9 cellular contexts compared by ENCODE assay signal in genomic region chr17:1882836-1883235, GRCh38. TPM values are rescaled to one million over a fixed set of nuclear protein-coding genes. Genes with fewer than 3 reads are reported as not detected.
A peak's percentile ranks its signal among the peaks of the same experiment; 100 is the strongest.
DNase-seq lines count a peak whose midpoint lies in the region; ATAC-seq and TF ChIP-seq lines count a peak whose summit lies in the region.
"Had no signal": no experiment of that assay in that cellular context is flagged by ENCODE, and none has a peak within 500 bp of the region (broad histone marks: within the 10 kb centered on the region; RNA-seq: fewer than 3 reads in every experiment).

No MANE protein-coding gene starts in this region.

- in situ Hi-C loops in mammary epithelial cell (cut with MboI; ENCODE audit: low sequenced_read_pairs in 2 of 2), result loop anchor here in 1 of 2 donors (25.0 kb wide), 1 partner anchor 379 kb away; no protein-coding TSS in a partner anchor

- dilution Hi-C loops in mammary epithelial cell (cut with HindIII; ENCODE audit: low sequenced_read_pairs), result loop anchor here (5.0 to 10.0 kb wide), 3 partner anchors 56 to 149 kb away; partner anchors contain the start of genes DPH1 and SMYD4

- BruUV-seq in mammary epithelial cell (replicated peaks; lab: Mats Ljungman, UMichigan), result no TSS peak

- intact Hi-C loops in mammary epithelial cell (cut with micrococcal nuclease), result loop anchor here (1.0 kb wide), 1 partner anchor 142 kb away; the partner anchor contains the start of gene RTN4RL1

- no peak overlapping the region for H3K4me2 ChIP-seq in mammary epithelial cell (ENCODE audit: insufficient read depth, low read depth, low read length)

- CTCF ChIA-PET in mammary epithelial cell (lab: Charles Lee; ENCODE audit: low non-redundant PET), result interaction anchor here (0.8 kb wide), 1 partner anchor 454 kb away, joined by 3 read pairs; no protein-coding TSS in a partner anchor

- peak; percentile 40 to 47 for TF ChIP-seq CTCF in mammary epithelial cell (conservative IDR thresholded peaks at IDR 0.05 in 1 of 2, IDR thresholded peaks at IDR 0.05 in 1 of 2; ENCODE audit: extremely low read depth in 1 of 2, insufficient read depth in 1 of 2, low read depth in 1 of 2, low read length in 2 of 2)
- TF ChIP-seq CTCF in lung (IDR thresholded peaks at IDR 0.05; ENCODE audit: control extremely low read depth, extremely low read depth), result peak; percentile 25
- TF ChIP-seq CTCF in coronary artery (IDR thresholded peaks at IDR 0.05), result no peak

- no peak overlapping the region for H3K27ac ChIP-seq in mammary epithelial cell (ENCODE audit: insufficient read depth, low read depth, low read length)
- H3K27ac ChIP-seq in lung (ENCODE audit: low read depth in 1 of 2, low read length in 1 of 2), result no peak overlapping the region
- no peak overlapping the region for H3K27ac ChIP-seq in coronary artery

- no peaks in the 10 kb centered on the region for H3K27me3 ChIP-seq in mammary epithelial cell (ENCODE audit: insufficient read depth, low read length)
- H3K27me3 ChIP-seq in lung (ENCODE audit: control insufficient read depth, insufficient read depth), result no peaks in the 10 kb centered on the region

- 83% methylated on average over 10 of the region's 10 CpGs for WGBS in mammary epithelial cell (ENCODE audit: low coverage, missing lambda C conversion rate)
- 85 to 90% methylated on average over 10 of the region's 10 CpGs for WGBS in lung, 2 donors

- H3K9ac ChIP-seq in mammary epithelial cell (ENCODE audit: insufficient read depth, low read length), result no peak overlapping the region

- no peaks in the 10 kb centered on the region for H4K20me1 ChIP-seq in mammary epithelial cell (ENCODE audit: insufficient read depth, low read length)

- H3K36me3 ChIP-seq in mammary epithelial cell (ENCODE audit: insufficient read depth, low read length) (peaks cover 33% of the 10 kb centered on the region), lung (ENCODE audit: control insufficient read depth in 2 of 2, insufficient read depth in 2 of 2, low read length in 2 of 2) (peaks cover 31 to 55% of the 10 kb centered on the region in 2 donors)

- H2AFZ ChIP-seq in mammary epithelial cell (ENCODE audit: low read depth, low read length), result no peak overlapping the region

- no peak for ATAC-seq in lung (ENCODE audit: insufficient read depth, low FRiP score)
- no peak for ATAC-seq in HG02840 (IDR thresholded peaks at IDR 0.05; ENCODE audit: low FRiP score, unreplicated experiment)
- ATAC-seq: activated naive CD4-positive, alpha-beta T cell treated with anti-CD3 and anti-CD28 coated beads, Interleukin-2, amount 50 U/mL, for 72 hours had no signal

- no peak overlapping the region for H3K4me3 ChIP-seq in mammary epithelial cell (replicated peaks in 1 of 3; ENCODE audit: insufficient read depth in 1 of 3, low read depth in 2 of 3, low read length in 3 of 3)
- no peak overlapping the region for H3K4me3 ChIP-seq in lung
- H3K4me3 ChIP-seq in coronary artery, result no peak overlapping the region

- no peaks in the 10 kb centered on the region for H3K79me2 ChIP-seq in mammary epithelial cell (ENCODE audit: insufficient read depth, low read length)

- peak; percentile 24 for DNase-seq in activated naive CD4-positive, alpha-beta T cell treated with Interleukin-2 at 50 U/mL for 16 hours
- DNase-seq in activated naive CD4-positive, alpha-beta T cell (lab: John Stamatoyannopoulos, UW), result no peak
- DNase-seq in NCI-H748 treated with DMSO at 0.1 percent for 48 hours (lab: John Stamatoyannopoulos, UW) (peak; percentile 6), mammary epithelial cell (peak; percentile 15), lung (ENCODE audit: low spot score) (no peak), NCI-H510A (lab: John Stamatoyannopoulos, UW) (no peak), coronary artery (ENCODE audit: low spot score) (no peak)

- H3K4me1 ChIP-seq in mammary epithelial cell (ENCODE audit: insufficient read depth, low read length) (no peaks in the 10 kb centered on the region), lung (ENCODE audit: control insufficient read depth in 2 of 2, insufficient read depth in 2 of 2, low read length in 2 of 2) (no peaks in the 10 kb centered on the region)

- H3K9me3 ChIP-seq in mammary epithelial cell (replicated peaks; ENCODE audit: insufficient read depth, low read length) (no peaks in the 10 kb centered on the region), lung (ENCODE audit: control insufficient read depth in 2 of 2, insufficient read depth in 1 of 2, low read length in 1 of 2) (no peaks in the 10 kb centered on the region)

RNA-seq across cellular contexts. Expression of gene RPA1, which starts 53.0 kb away (rescaled TPM):
- 10 to 100 TPM; 17.2 to 78.5 TPM for total RNA-seq in mammary epithelial cell
- polyA plus RNA-seq in mammary epithelial cell, result 94.6 TPM
- 117 TPM for polyA minus RNA-seq in mammary epithelial cell
- 10 to 100 TPM; 44.1 to 82.6 TPM for total RNA-seq in lung
- 10 to 100 TPM; 10.7 to 23.0 TPM for polyA plus RNA-seq in lung

RNA-seq across cellular contexts. Expression of gene SMYD4, which starts 53.1 kb away (rescaled TPM):
- total RNA-seq in mammary epithelial cell, result 10 to 100 TPM; 12.7 to 15.0 TPM
- 6.7 TPM for polyA plus RNA-seq in mammary epithelial cell
- 7.1 TPM for polyA minus RNA-seq in mammary epithelial cell
- total RNA-seq in lung, result 10 to 100 TPM; 14.7 to 18.2 TPM
- 1 to 10 TPM; 7.5 to 7.7 TPM for polyA plus RNA-seq in lung

Comparison
In these comparisons a context has a peak if more than half of its experiments do, and no peak if none do; other contexts are left out.
1. DNase-seq: peak in activated naive CD4-positive, alpha-beta T cell treated with Interleukin-2 at 50 U/mL for 16 hours (single experiment), NCI-H748 treated with DMSO at 0.1 percent for 48 hours (single experiment) and mammary epithelial cell (single experiment); none in activated naive CD4-positive, alpha-beta T cell (0 of 4), lung (single experiment), NCI-H510A (single experiment) and coronary artery (single experiment).